22 cellular contexts compared by ENCODE assay signal in the genomic region with DNA sequence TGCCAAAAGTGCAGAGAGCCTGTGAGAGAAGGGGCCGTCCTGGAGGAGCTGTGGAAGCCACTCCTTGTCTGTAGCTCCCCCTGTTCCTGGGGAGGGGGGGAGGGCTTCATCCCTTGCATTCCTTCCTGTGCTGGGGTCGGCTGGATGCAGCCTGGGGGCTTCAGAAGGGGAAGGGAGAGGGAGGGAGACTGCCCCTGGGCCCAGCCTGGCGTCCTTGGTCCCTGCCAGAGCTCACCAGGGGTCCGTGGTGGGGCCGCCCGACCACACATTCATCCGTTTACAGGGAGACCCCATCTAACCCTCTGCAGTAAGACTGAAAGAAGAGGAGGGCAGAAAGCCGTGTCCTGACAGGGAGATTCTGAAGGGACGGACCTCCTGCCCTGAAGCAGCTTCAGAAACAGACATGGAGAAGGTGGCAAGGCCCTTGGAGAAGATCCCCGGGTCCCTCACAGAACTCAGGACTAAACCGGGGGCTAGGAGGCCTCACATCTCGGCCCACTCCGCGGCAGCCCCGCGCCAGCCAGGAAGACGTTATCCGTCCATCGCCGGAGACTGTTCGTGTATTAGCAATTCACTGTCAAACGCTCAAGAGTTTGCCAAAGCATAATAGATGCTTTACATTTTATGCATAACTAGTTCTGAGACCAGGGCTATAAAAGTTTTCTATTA.
DNase-seq lines count a peak whose midpoint lies in the region; ATAC-seq, FAIRE-seq and TF ChIP-seq lines count a peak whose summit lies in the region.
"Had no signal": no experiment of that assay in that cellular context is flagged by ENCODE, and none has a peak within 500 bp of the region (broad histone marks: within the 10 kb centered on the region; RNA-seq: fewer than 3 reads in every experiment).

No MANE protein-coding gene starts in this region.

- H3K36me3 Mint-ChIP-seq in activated T-helper 2 cell treated with anti-CD3 and anti-CD28 coated beads, Interferon-gamma antibody, Interleukin-2, Interleukin-4, amounts not matched to agents 10 μg/mL and 5 μg/mL and 100 μg/mL, durations not matched to agents 14 hours and 24 hours and 36 hours (ENCODE audit: low read depth), result no peaks in the 10 kb centered on the region
- H3K36me3 Mint-ChIP-seq: activated naive CD4-positive, alpha-beta T cell treated with anti-CD3 and anti-CD28 coated beads, Interleukin-2, amount 10 ng/mL, durations not matched to agents 7 days and 5 days; CD4-positive, alpha-beta memory T cell had no signal

- FAIRE-seq in kidney (lab: Jason Lieb, UNC), result no peak

- peak; percentile 15 for ATAC-seq in body of pancreas
- ATAC-seq in HG02884 (IDR thresholded peaks at IDR 0.05; ENCODE audit: unreplicated experiment), result no peak
- ATAC-seq: activated CD8-positive, alpha-beta T cell treated with anti-CD3 and anti-CD28 coated beads, Interleukin-2, amount 10 ng/mL, durations not matched to agents 7 days and 5 days; effector memory CD8-positive, alpha-beta T cell; SK-N-SH treated with all-trans-retinoic acid at 6 μM for 48 hours had no signal

- intact Hi-C loops in body of pancreas (cut with DNase I), result no loop called here
- intact Hi-C loops in kidney (cut with DNase I), result no loop called here
- intact Hi-C loops in sigmoid colon (cut with DNase I), result no loop called here
- intact Hi-C loops in activated T-helper 2 cell treated with anti-CD3 and anti-CD28 coated beads, Interferon-gamma antibody, Interleukin-2, Interleukin-4, amounts not matched to agents 10 μg/mL and 5 μg/mL and 100 μg/mL, durations not matched to agents 14 hours and 24 hours and 36 hours (cut with micrococcal nuclease), result no loop called here

- H3K4me3 ChIP-seq in HUES48 (ENCODE audit: low read depth, low read length) (peak overlapping the region; percentile 33; the same call in 1 of the 2 replicates), body of pancreas (no peak overlapping the region), kidney (ENCODE audit: low read length in 2 of 2) (no peak overlapping the region), sigmoid colon (no peak overlapping the region)
- H3K4me3 ChIP-seq: ascending aorta, lung, right atrium auricular region had no signal

- H3K9me3 Mint-ChIP-seq in activated T-helper 2 cell treated with anti-CD3 and anti-CD28 coated beads, Interferon-gamma antibody, Interleukin-2, Interleukin-4, amounts not matched to agents 10 μg/mL and 5 μg/mL and 100 μg/mL, durations not matched to agents 14 hours and 24 hours and 36 hours, result no peaks in the 10 kb centered on the region
- H3K9me3 Mint-ChIP-seq: effector memory CD8-positive, alpha-beta T cell had no signal

- no peak for TF ChIP-seq EP300 in sigmoid colon (IDR thresholded peaks at IDR 0.05)

- H3K27me3 Mint-ChIP-seq in activated T-helper 2 cell treated with anti-CD3 and anti-CD28 coated beads, Interferon-gamma antibody, Interleukin-2, Interleukin-4, amounts not matched to agents 10 μg/mL and 5 μg/mL and 100 μg/mL, durations not matched to agents 14 hours and 24 hours and 36 hours (ENCODE audit: low read depth), result peaks cover 6% of the 10 kb centered on the region

- H3K9ac ChIP-seq in HUES48 (ENCODE audit: low read depth, low read length) (0 out of 2 replicates have a peak overlapping the region, but pooled peaks have one; percentile 33), kidney (ENCODE audit: low read length in 2 of 2) (no peak overlapping the region)

- peak overlapping the region; percentile 67 for H3K27ac ChIP-seq in HUES48 (ENCODE audit: low read depth, low read length)
- no peak overlapping the region for H3K27ac ChIP-seq in body of pancreas
- no peak overlapping the region for H3K27ac ChIP-seq in kidney (ENCODE audit: low read depth in 2 of 2, low read length in 2 of 2)
- no peak overlapping the region for H3K27ac ChIP-seq in sigmoid colon
- H3K27ac ChIP-seq: ascending aorta, right atrium auricular region had no signal

- H3K27me3 ChIP-seq in HUES48 (ENCODE audit: control insufficient read depth, insufficient read depth, low read length) (no peaks in the 10 kb centered on the region), body of pancreas (no peaks in the 10 kb centered on the region), sigmoid colon (no peaks in the 10 kb centered on the region)
- H3K27me3 ChIP-seq: ascending aorta, right atrium auricular region had no signal

- DNase-seq in body of pancreas (no peak), kidney (peak; percentile 45), sigmoid colon (peak; percentile 50), hippocampal formation (lab: John Stamatoyannopoulos, UW) (no peak)
- DNase-seq in activated T-helper 2 cell treated with anti-CD3 and anti-CD28 coated beads, Interferon-gamma antibody, Interleukin-2, Interleukin-4, amounts not matched to agents 10 μg/mL and 5 μg/mL and 100 μg/mL, durations not matched to agents 14 hours and 24 hours and 36 hours (ENCODE audit: low spot score), result no peak
- DNase-seq: activated CD8-positive, alpha-beta T cell treated with anti-CD3 and anti-CD28 coated beads, Interleukin-2, amount 10 ng/mL, durations not matched to agents 7 days and 5 days; activated naive CD4-positive, alpha-beta T cell treated with anti-CD3 and anti-CD28 coated beads, Interleukin-2, amount 10 ng/mL, durations not matched to agents 7 days and 5 days; activated T-cell treated with anti-CD3 and anti-CD28 coated beads, Interleukin-2, amount 50 U/mL, for 1 hour; CD4-positive, alpha-beta memory T cell; effector memory CD8-positive, alpha-beta T cell; GF-D8; Karpas-422; NCI-H1048; NCI-H2081 treated with DMSO at 0.1 percent for 48 hours; NCI-H510A; T-helper 9 cell had no signal

- 12 to 27% methylated on average over 17 to 22 of the region's 22 CpGs for WGBS in body of pancreas, 2 donors
- 21 to 39% methylated on average over 22 of the region's 22 CpGs for WGBS in sigmoid colon, 2 donors

- no peak for TF ChIP-seq CTCF in body of pancreas (IDR thresholded peaks at IDR 0.05)
- no peak for TF ChIP-seq CTCF in kidney (IDR thresholded peaks at IDR 0.05; ENCODE audit: borderline replicate concordance, extremely low read depth, insufficient read depth)
- no peak for TF ChIP-seq CTCF in sigmoid colon (IDR thresholded peaks at IDR 0.05)

- H3K36me3 ChIP-seq in HUES48 (ENCODE audit: control insufficient read depth, insufficient read depth, low read length), result no peaks in the 10 kb centered on the region
- no peaks in the 10 kb centered on the region for H3K36me3 ChIP-seq in body of pancreas (replicated peaks in 1 of 2; ENCODE audit: insufficient read depth in 1 of 2, low read depth in 2 of 2)
- no peaks in the 10 kb centered on the region for H3K36me3 ChIP-seq in kidney (ENCODE audit: control insufficient read depth in 1 of 2, insufficient read depth in 2 of 2, low read length in 2 of 2)
- no peaks in the 10 kb centered on the region for H3K36me3 ChIP-seq in sigmoid colon
- H3K36me3 ChIP-seq: ascending aorta, right atrium auricular region had no signal

- H3K4me3 Mint-ChIP-seq in activated T-helper 2 cell treated with anti-CD3 and anti-CD28 coated beads, Interferon-gamma antibody, Interleukin-2, Interleukin-4, amounts not matched to agents 10 μg/mL and 5 μg/mL and 100 μg/mL, durations not matched to agents 14 hours and 24 hours and 36 hours (ENCODE audit: low read depth), result no peak overlapping the region
- H3K4me3 Mint-ChIP-seq: activated CD8-positive, alpha-beta T cell treated with anti-CD3 and anti-CD28 coated beads, Interleukin-2, amount 10 ng/mL, durations not matched to agents 7 days and 5 days; activated naive CD4-positive, alpha-beta T cell treated with anti-CD3 and anti-CD28 coated beads, Interleukin-2, amount 10 ng/mL, durations not matched to agents 7 days and 5 days; CD4-positive, alpha-beta memory T cell; effector memory CD8-positive, alpha-beta T cell had no signal

- no peak overlapping the region for H3K27ac Mint-ChIP-seq in activated T-helper 2 cell treated with anti-CD3 and anti-CD28 coated beads, Interferon-gamma antibody, Interleukin-2, Interleukin-4, amounts not matched to agents 10 μg/mL and 5 μg/mL and 100 μg/mL, durations not matched to agents 14 hours and 24 hours and 36 hours
- H3K27ac Mint-ChIP-seq: activated CD8-positive, alpha-beta T cell treated with anti-CD3 and anti-CD28 coated beads, Interleukin-2, amount 10 ng/mL, durations not matched to agents 7 days and 5 days; activated naive CD4-positive, alpha-beta T cell treated with anti-CD3 and anti-CD28 coated beads, Interleukin-2, amount 10 ng/mL, durations not matched to agents 7 days and 5 days; CD4-positive, alpha-beta memory T cell; effector memory CD8-positive, alpha-beta T cell had no signal

- H3K4me1 Mint-ChIP-seq in activated T-helper 2 cell treated with anti-CD3 and anti-CD28 coated beads, Interferon-gamma antibody, Interleukin-2, Interleukin-4, amounts not matched to agents 10 μg/mL and 5 μg/mL and 100 μg/mL, durations not matched to agents 14 hours and 24 hours and 36 hours (ENCODE audit: low read depth), result no peaks in the 10 kb centered on the region
- H3K4me1 Mint-ChIP-seq: activated naive CD4-positive, alpha-beta T cell treated with anti-CD3 and anti-CD28 coated beads, Interleukin-2, amount 10 ng/mL, durations not matched to agents 7 days and 5 days; CD4-positive, alpha-beta memory T cell had no signal

- H3K4me1 ChIP-seq in HUES48 (ENCODE audit: control insufficient read depth, insufficient read depth, low read length) (peaks cover 42% of the 10 kb centered on the region), body of pancreas (peaks cover 14% of the 10 kb centered on the region), kidney (ENCODE audit: control insufficient read depth in 1 of 2, insufficient read depth in 1 of 2, low read depth in 1 of 2, low read length in 2 of 2) (no peaks in the 10 kb centered on the region), sigmoid colon (peaks cover 0 to 14% (median 12%) of the 10 kb centered on the region in 4 donors)
- H3K4me1 ChIP-seq: ascending aorta, right atrium auricular region had no signal

- TF ChIP-seq POLR2A in body of pancreas (IDR thresholded peaks at IDR 0.05) (no peak), sigmoid colon (IDR thresholded peaks at IDR 0.05) (no peak)

- H3K9me3 ChIP-seq in HUES48 (ENCODE audit: control insufficient read depth, insufficient read depth, low read length) (no peaks in the 10 kb centered on the region), body of pancreas (no peaks in the 10 kb centered on the region), kidney (ENCODE audit: control insufficient read depth in 1 of 2, low read length in 2 of 2) (no peaks in the 10 kb centered on the region), sigmoid colon (no peaks in the 10 kb centered on the region)
- H3K9me3 ChIP-seq: ascending aorta, right atrium auricular region had no signal

Comparison
In these comparisons a context has a peak if more than half of its experiments do, and no peak if none do; other contexts are left out.
1. DNase-seq: peak in kidney (single experiment) and sigmoid colon (single experiment); none in body of pancreas (0 of 4), activated T-helper 2 cell treated with anti-CD3 and anti-CD28 coated beads, Interferon-gamma antibody, Interleukin-2, Interleukin-4, amounts not matched to agents 10 μg/mL and 5 μg/mL and 100 μg/mL, durations not matched to agents 14 hours and 24 hours and 36 hours (single experiment) and hippocampal formation (0 of 2).